ENCODE assay signal across 12 cellular contexts in the genomic region with DNA sequence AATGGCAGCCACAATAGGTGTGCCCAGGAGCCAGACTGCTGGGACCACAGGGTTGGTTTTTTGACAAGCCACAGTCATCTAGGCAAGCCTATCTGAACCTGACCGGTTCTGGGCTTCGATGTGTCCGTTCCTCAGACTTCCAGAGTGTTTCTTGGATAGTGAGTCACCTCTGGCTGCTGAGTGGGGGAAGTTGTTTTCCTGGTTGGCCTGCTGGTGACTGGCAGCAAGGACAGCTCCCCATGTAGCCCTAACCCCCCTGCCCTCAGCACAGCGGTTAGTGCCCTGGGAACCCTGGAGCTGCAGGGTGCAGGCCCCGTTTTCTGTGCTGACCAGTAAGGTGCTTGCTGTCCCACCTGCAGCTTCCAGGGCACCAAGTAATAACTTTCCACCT.
DNase-seq lines count a peak whose midpoint lies in the region; ATAC-seq and TF ChIP-seq lines count a peak whose summit lies in the region.
"Had no signal": no experiment of that assay in that cellular context is flagged by ENCODE, and none has a peak within 500 bp of the region (broad histone marks: within the 10 kb centered on the region; RNA-seq: fewer than 3 reads in every experiment).

No MANE protein-coding gene starts in this region.

- H3K27me3 ChIP-seq in BJ (ENCODE audit: control insufficient read depth, insufficient read depth, low read length) (no peaks in the 10 kb centered on the region), OCI-LY1 (ENCODE audit: insufficient read depth, low read length) (no peaks in the 10 kb centered on the region), mesenchymal stem cell (ENCODE audit: control insufficient read depth in 1 of 2, insufficient read depth in 1 of 2, low read length in 2 of 2) (no peaks in the 10 kb centered on the region)
- H3K27me3 ChIP-seq: pancreas, transverse colon had no signal

- H3K36me3 ChIP-seq in BJ (ENCODE audit: control insufficient read depth, insufficient read depth, low read length) (peaks cover 58% of the 10 kb centered on the region), OCI-LY1 (ENCODE audit: insufficient read depth, low read length) (peaks cover 55% of the 10 kb centered on the region), mesenchymal stem cell (ENCODE audit: control insufficient read depth in 1 of 2, insufficient read depth in 2 of 2, low read depth in 1 of 2, low read length in 2 of 2) (peaks cover 85 to 90% of the 10 kb centered on the region in 2 experiments)

- WGBS in mesenchymal stem cell, result 65% methylated on average over 3 of the region's 5 CpGs

- H3K14ac ChIP-seq in mesenchymal stem cell (ENCODE audit: low read length in 2 of 2), result no peak overlapping the region

- H3K27ac Mint-ChIP-seq in activated CD8-positive, alpha-beta memory T cell treated with anti-CD3 and anti-CD28 coated beads, Interleukin-2, amount 10 ng/mL, durations not matched to agents 7 days and 5 days, result no peak overlapping the region

- no peak overlapping the region for H2BK12ac ChIP-seq in mesenchymal stem cell (ENCODE audit: low read length in 2 of 2)

- CTCF ChIA-PET in BJ (lab: Yijun Ruan, JAX), result interaction anchor here (0.9 to 2.2 kb wide), 8 partner anchors 12 to 172 kb away, joined by 3 to 11 read pairs (median 5); no protein-coding TSS in a partner anchor
- CTCF ChIA-PET in activated CD8-positive, alpha-beta memory T cell treated with anti-CD3 and anti-CD28 coated beads, Interleukin-2, amount 10 ng/mL, durations not matched to agents 7 days and 5 days (lab: Charles Lee), result no interaction called here

- no peaks in the 10 kb centered on the region; the same call in 1 of the 2 replicates for H3F3A ChIP-seq in OCI-LY1 (ENCODE audit: insufficient read depth, low read length)

- no peaks in the 10 kb centered on the region for H3K79me2 ChIP-seq in OCI-LY1 (ENCODE audit: insufficient read depth, low read length)

- no peak overlapping the region for H2BK5ac ChIP-seq in mesenchymal stem cell (ENCODE audit: low read depth, low read length, poor library complexity, severe bottlenecking)

- no peak overlapping the region for H3K4ac ChIP-seq in mesenchymal stem cell (ENCODE audit: low read depth in 1 of 2, low read length in 2 of 2)

- H3K4me3 Mint-ChIP-seq in activated CD8-positive, alpha-beta memory T cell treated with anti-CD3 and anti-CD28 coated beads, Interleukin-2, amount 10 ng/mL, durations not matched to agents 7 days and 5 days, result no peak overlapping the region

- H2AFZ ChIP-seq in OCI-LY1 (ENCODE audit: low read length) (no peak overlapping the region), mesenchymal stem cell (ENCODE audit: low read depth, low read length) (no peak overlapping the region)

- no peak for ATAC-seq in activated CD8-positive, alpha-beta memory T cell treated with anti-CD3 and anti-CD28 coated beads, Interleukin-2, amount 10 ng/mL, durations not matched to agents 7 days and 5 days

- no peak overlapping the region for H3K23ac ChIP-seq in mesenchymal stem cell (ENCODE audit: low read length in 2 of 2)

- no peaks in the 10 kb centered on the region for H4K20me1 ChIP-seq in OCI-LY1 (ENCODE audit: insufficient read depth, low read length)

- POLR2A ChIA-PET in BJ (lab: Charles Lee), result no interaction called here

- H4K8ac ChIP-seq in mesenchymal stem cell (ENCODE audit: low read length), result no peak overlapping the region

- H3K4me1 ChIP-seq in OCI-LY1 (ENCODE audit: insufficient read depth, low read length, severe bottlenecking), result peaks cover 19% of the 10 kb centered on the region
- peaks cover 22% of the 10 kb centered on the region for H3K4me1 ChIP-seq in mesenchymal stem cell (ENCODE audit: control insufficient read depth, insufficient read depth, low read depth, low read length)
- H3K4me1 ChIP-seq: pancreas had no signal

- H3K4me2 ChIP-seq in OCI-LY1 (ENCODE audit: low read length) (no peak overlapping the region), mesenchymal stem cell (ENCODE audit: low read length, poor library complexity, severe bottlenecking) (no peak overlapping the region)

- no peak overlapping the region for H2AK5ac ChIP-seq in mesenchymal stem cell (ENCODE audit: low read length, severe bottlenecking)

- H3K4me1 Mint-ChIP-seq in activated CD8-positive, alpha-beta memory T cell treated with anti-CD3 and anti-CD28 coated beads, Interleukin-2, amount 10 ng/mL, durations not matched to agents 7 days and 5 days, result peaks cover 4% of the 10 kb centered on the region

- peak; percentile 29; the same call in 1 of the 2 replicates for TF ChIP-seq CTCF in BJ (IDR thresholded peaks at IDR 0.05; ENCODE audit: insufficient read depth, low read depth, low read length)
- no peak for TF ChIP-seq CTCF in OCI-LY1 (IDR thresholded peaks at IDR 0.05; ENCODE audit: low read length)

- H3K27ac ChIP-seq in OCI-LY1 (ENCODE audit: low read depth, low read length, poor library complexity, severe bottlenecking) (peak overlapping the region; percentile 52), cingulate gyrus (ENCODE audit: low read depth, low read length) (peak overlapping the region; percentile 48), mesenchymal stem cell (ENCODE audit: low read length, poor library complexity, severe bottlenecking) (peak overlapping the region; percentile 8)
- H3K27ac ChIP-seq: pancreas, transverse colon had no signal

- no peak overlapping the region for H3K18ac ChIP-seq in mesenchymal stem cell (ENCODE audit: low read depth in 1 of 2, low read length in 2 of 2)

- no peak overlapping the region for H3K9ac ChIP-seq in OCI-LY1 (ENCODE audit: low read length)
- peak overlapping the region; percentile 57 for H3K9ac ChIP-seq in mesenchymal stem cell (ENCODE audit: low read length)

- no peak overlapping the region for H2BK120ac ChIP-seq in mesenchymal stem cell (ENCODE audit: low read depth, low read length)

- H3K36me3 Mint-ChIP-seq in activated CD8-positive, alpha-beta memory T cell treated with anti-CD3 and anti-CD28 coated beads, Interleukin-2, amount 10 ng/mL, durations not matched to agents 7 days and 5 days, result peaks cover 3% of the 10 kb centered on the region

- peak; percentile 8 for DNase-seq in BJ (ENCODE audit: low read depth)
- DNase-seq in mesenchymal stem cell, result peak; percentile 75
- no peak for DNase-seq in amygdala (lab: John Stamatoyannopoulos, UW)
- DNase-seq in activated CD8-positive, alpha-beta memory T cell treated with anti-CD3 and anti-CD28 coated beads, Interleukin-2, amount 10 ng/mL, durations not matched to agents 7 days and 5 days, result no peak
- DNase-seq in NCI-H1092 (lab: John Stamatoyannopoulos, UW), result no peak
- DNase-seq in NCI-H2227 treated with DMSO at 0.1 percent for 48 hours (lab: John Stamatoyannopoulos, UW), result no peak
- DNase-seq: DND-41, T-helper 9 cell, transverse colon had no signal

- H3K9me3 ChIP-seq in OCI-LY1 (ENCODE audit: low read length), result no peaks in the 10 kb centered on the region
- no peaks in the 10 kb centered on the region for H3K9me3 ChIP-seq in mesenchymal stem cell (ENCODE audit: control insufficient read depth, low read length)
- H3K9me3 ChIP-seq: pancreas, transverse colon had no signal

- no peaks in the 10 kb centered on the region for H3K9me2 ChIP-seq in OCI-LY1 (ENCODE audit: low read depth, low read length)

- H3K27me3 Mint-ChIP-seq in activated CD8-positive, alpha-beta memory T cell treated with anti-CD3 and anti-CD28 coated beads, Interleukin-2, amount 10 ng/mL, durations not matched to agents 7 days and 5 days, result no peaks in the 10 kb centered on the region

- H3K9me3 Mint-ChIP-seq in activated CD8-positive, alpha-beta memory T cell treated with anti-CD3 and anti-CD28 coated beads, Interleukin-2, amount 10 ng/mL, durations not matched to agents 7 days and 5 days (ENCODE audit: low read depth), result no peaks in the 10 kb centered on the region

- H2BK15ac ChIP-seq in mesenchymal stem cell (ENCODE audit: low read depth, poor library complexity, severe bottlenecking), result no peak overlapping the region

- H3K79me1 ChIP-seq in mesenchymal stem cell (replicated peaks; ENCODE audit: low read length, poor library complexity, severe bottlenecking), result peaks cover 28% of the 10 kb centered on the region

- H4K91ac ChIP-seq in mesenchymal stem cell (ENCODE audit: low read length), result no peak overlapping the region

- H3K4me3 ChIP-seq in BJ (ENCODE audit: low read depth, low read length) (no peak overlapping the region), OCI-LY1 (ENCODE audit: low read depth, low read length, poor library complexity, severe bottlenecking) (no peak overlapping the region), mesenchymal stem cell (ENCODE audit: insufficient read depth in 1 of 2, low read depth in 1 of 2, low read length in 2 of 2) (no peak overlapping the region)
- H3K4me3 ChIP-seq: pancreas, transverse colon had no signal

Comparison
In these comparisons a context has a peak if more than half of its experiments do, and no peak if none do; other contexts are left out.
1. DNase-seq: peak in BJ (single experiment) and mesenchymal stem cell (single experiment); none in amygdala (0 of 56), activated CD8-positive, alpha-beta memory T cell treated with anti-CD3 and anti-CD28 coated beads, Interleukin-2, amount 10 ng/mL, durations not matched to agents 7 days and 5 days (single experiment), NCI-H1092 (single experiment) and NCI-H2227 treated with DMSO at 0.1 percent for 48 hours (single experiment).
2. Peak in every context shown above with its lines, with median percentiles within 50 percentile points of each other: H3K27ac ChIP-seq.